In genomic region chr1:24464378-24464770, GRCh38 we compare ENCODE assay signal across 14 cellular contexts. TPM values are rescaled to one million over a fixed set of nuclear protein-coding genes. Genes with fewer than 3 reads are reported as not detected.
DNase-seq lines count a peak whose midpoint lies in the region; ATAC-seq and TF ChIP-seq lines count a peak whose summit lies in the region.
"Had no signal": no experiment of that assay in that cellular context is flagged by ENCODE, and none has a peak within 500 bp of the region (broad histone marks: within the 10 kb centered on the region; RNA-seq: fewer than 3 reads in every experiment).

No MANE protein-coding gene starts in this region.

- no peaks in the 10 kb centered on the region for H3K9me3 Mint-ChIP-seq in activated naive CD8-positive, alpha-beta T cell (ENCODE audit: low read depth)
- H3K9me3 Mint-ChIP-seq in activated naive CD8-positive, alpha-beta T cell treated with anti-CD3 and anti-CD28 coated beads, Interleukin-2, amount 50 U/mL, for 24 hours, result peaks cover 6% of the 10 kb centered on the region

- no peak overlapping the region for H3K4me3 ChIP-seq in SK-N-SH (ENCODE audit: low read depth in 2 of 2, low read length in 1 of 2)
- no peak overlapping the region for H3K4me3 ChIP-seq in iPS DF 6.9 (ENCODE audit: low read length)
- H3K4me3 ChIP-seq in smooth muscle cell, result no peak overlapping the region
- no peak overlapping the region for H3K4me3 ChIP-seq in coronary artery
- H3K4me3 ChIP-seq: adrenal gland, psoas muscle had no signal

- DNase-seq in activated naive CD8-positive, alpha-beta T cell treated with anti-CD3 and anti-CD28 coated beads, Interleukin-2, amount 50 U/mL, for 24 hours, result no peak
- DNase-seq in SK-N-SH (no peak), iPS DF 6.9 (ENCODE audit: low read depth, low spot score) (no peak), smooth muscle cell (lab: John Stamatoyannopoulos, UW; ENCODE audit: unreplicated experiment) (no peak), coronary artery (ENCODE audit: low spot score) (no peak), glomerular visceral epithelial cell (ENCODE audit: extremely low spot score) (no peak), NCI-H187 (lab: John Stamatoyannopoulos, UW) (no peak)
- DNase-seq: adrenal gland, AML-193, kidney, NCI-H1930, psoas muscle had no signal

- H3K4me1 ChIP-seq in SK-N-SH (ENCODE audit: control insufficient read depth in 1 of 2, insufficient read depth in 2 of 2, low read depth in 1 of 2, low read length in 1 of 2) (peaks cover 0 to 12% of the 10 kb centered on the region in 2 experiments; a peak in 1 of 4 replicates), iPS DF 6.9 (ENCODE audit: control insufficient read depth, insufficient read depth, low read length) (peaks cover 3% of the 10 kb centered on the region; the same call in 1 of the 2 replicates), smooth muscle cell (ENCODE audit: low read depth) (peaks cover 15% of the 10 kb centered on the region)
- H3K4me1 ChIP-seq: adrenal gland, psoas muscle had no signal

- H3K4me1 Mint-ChIP-seq in activated naive CD8-positive, alpha-beta T cell (ENCODE audit: low read depth), result peaks cover 40% of the 10 kb centered on the region
- H3K4me1 Mint-ChIP-seq in activated naive CD8-positive, alpha-beta T cell treated with anti-CD3 and anti-CD28 coated beads, Interleukin-2, amount 50 U/mL, for 24 hours, result peaks cover 20% of the 10 kb centered on the region

- H3K27ac Mint-ChIP-seq in activated naive CD8-positive, alpha-beta T cell, result peak overlapping the region; percentile 84
- no peak overlapping the region for H3K27ac Mint-ChIP-seq in activated naive CD8-positive, alpha-beta T cell treated with anti-CD3 and anti-CD28 coated beads, Interleukin-2, amount 50 U/mL, for 24 hours

- TF ChIP-seq EP300 in SK-N-SH (IDR thresholded peaks at IDR 0.05; ENCODE audit: borderline replicate concordance in 1 of 2, low read depth in 1 of 2, low read length in 1 of 2), result no peak

- CTCF ChIA-PET in SK-N-SH (lab: Yijun Ruan, JAX), result interaction anchor here (0.6 to 0.8 kb wide), 2 partner anchors 71 to 467 kb away, joined by 3 read pairs; no protein-coding TSS in a partner anchor

- 61% methylated on average over 4 of the region's 4 CpGs for WGBS in SK-N-SH (ENCODE audit: low lambda C conversion rate)
- no CpG with 5 or more reads among the region's 4 CpGs for WGBS in iPS DF 6.9 (ENCODE audit: insufficient coverage, insufficient read length)
- WGBS in smooth muscle cell (ENCODE audit: low lambda C conversion rate), result 28% methylated on average over 4 of the region's 4 CpGs

- H3K9me3 ChIP-seq in SK-N-SH, result no peaks in the 10 kb centered on the region
- H3K9me3 ChIP-seq in iPS DF 6.9 (ENCODE audit: control insufficient read depth, insufficient read depth, low read length), result no peaks in the 10 kb centered on the region
- H3K9me3 ChIP-seq in smooth muscle cell (replicated peaks; ENCODE audit: low read depth), result no peaks in the 10 kb centered on the region
- H3K9me3 ChIP-seq: adrenal gland, psoas muscle had no signal

- no peak for TF ChIP-seq RAD21 in SK-N-SH (IDR thresholded peaks at IDR 0.05; ENCODE audit: low read length)

- peaks cover 27% of the 10 kb centered on the region for H3K36me3 Mint-ChIP-seq in activated naive CD8-positive, alpha-beta T cell
- peaks cover 49% of the 10 kb centered on the region for H3K36me3 Mint-ChIP-seq in activated naive CD8-positive, alpha-beta T cell treated with anti-CD3 and anti-CD28 coated beads, Interleukin-2, amount 50 U/mL, for 24 hours (ENCODE audit: low read depth)

- H3K9ac ChIP-seq in SK-N-SH (no peak overlapping the region), smooth muscle cell (ENCODE audit: low read depth) (no peak overlapping the region)

- POLR2A ChIA-PET in SK-N-SH (lab: Yijun Ruan, JAX), result no interaction called here

- H3K4me2 ChIP-seq in SK-N-SH, result peak overlapping the region; percentile 19; the same call in 1 of the 2 replicates
- no peak overlapping the region for H3K4me2 ChIP-seq in smooth muscle cell

- no peak for ATAC-seq in activated naive CD8-positive, alpha-beta T cell treated with anti-CD3 and anti-CD28 coated beads, Interleukin-2, amount 50 U/mL, for 24 hours
- ATAC-seq: psoas muscle, Right ventricle myocardium inferior had no signal

- H3K79me2 ChIP-seq in SK-N-SH (ENCODE audit: insufficient read depth) (no peaks in the 10 kb centered on the region), smooth muscle cell (ENCODE audit: low read depth) (no peaks in the 10 kb centered on the region)

- H4K20me1 ChIP-seq in SK-N-SH (ENCODE audit: insufficient read depth), result no peaks in the 10 kb centered on the region
- no peaks in the 10 kb centered on the region for H4K20me1 ChIP-seq in smooth muscle cell (ENCODE audit: low read depth)

- H3K27me3 Mint-ChIP-seq in activated naive CD8-positive, alpha-beta T cell, result no peaks in the 10 kb centered on the region
- H3K27me3 Mint-ChIP-seq in activated naive CD8-positive, alpha-beta T cell treated with anti-CD3 and anti-CD28 coated beads, Interleukin-2, amount 50 U/mL, for 24 hours, result no peaks in the 10 kb centered on the region

- TF ChIP-seq CTCF in SK-N-SH (IDR thresholded peaks at IDR 0.05) (no peak), smooth muscle cell (IDR thresholded peaks at IDR 0.05; ENCODE audit: borderline replicate concordance, insufficient read depth, poor library complexity, severe bottlenecking) (no peak), coronary artery (IDR thresholded peaks at IDR 0.05) (no peak)

- H3K4me3 Mint-ChIP-seq in activated naive CD8-positive, alpha-beta T cell, result no peak overlapping the region
- H3K4me3 Mint-ChIP-seq in activated naive CD8-positive, alpha-beta T cell treated with anti-CD3 and anti-CD28 coated beads, Interleukin-2, amount 50 U/mL, for 24 hours, result no peak overlapping the region

- no peaks in the 10 kb centered on the region for H3K9me2 ChIP-seq in SK-N-SH

- H3K36me3 ChIP-seq in SK-N-SH (replicated peaks in 1 of 2; ENCODE audit: control insufficient read depth in 1 of 2, insufficient read depth in 2 of 2, low read length in 1 of 2) (peaks cover 2 to 13% of the 10 kb centered on the region in 2 experiments), iPS DF 6.9 (ENCODE audit: control insufficient read depth, insufficient read depth, low read length) (peaks cover 2% of the 10 kb centered on the region; the same call in 1 of the 2 replicates), smooth muscle cell (ENCODE audit: low read depth) (no peaks in the 10 kb centered on the region)

- H3K27ac ChIP-seq in SK-N-SH (ENCODE audit: low read depth in 2 of 2, low read length in 1 of 2), result peak overlapping the region in 1 of 2 experiments; percentile 29; a peak in 1 of 4 replicates
- peak overlapping the region; percentile 10 for H3K27ac ChIP-seq in iPS DF 6.9 (ENCODE audit: low read length)
- H3K27ac ChIP-seq in smooth muscle cell (ENCODE audit: low read depth), result no peak overlapping the region
- no peak overlapping the region for H3K27ac ChIP-seq in coronary artery
- H3K27ac ChIP-seq: adrenal gland, psoas muscle had no signal

- H3F3A ChIP-seq in SK-N-SH (replicated peaks; ENCODE audit: insufficient read depth), result no peaks in the 10 kb centered on the region
- no peaks in the 10 kb centered on the region for H3F3A ChIP-seq in smooth muscle cell (ENCODE audit: low read depth)

- H2AFZ ChIP-seq in SK-N-SH (ENCODE audit: low read depth) (no peak overlapping the region), smooth muscle cell (ENCODE audit: low read depth) (no peak overlapping the region)

- H3K27me3 ChIP-seq in SK-N-SH (ENCODE audit: insufficient read depth), result no peaks in the 10 kb centered on the region
- H3K27me3 ChIP-seq in iPS DF 6.9 (ENCODE audit: control insufficient read depth, insufficient read depth, low read length), result no peaks in the 10 kb centered on the region
- no peaks in the 10 kb centered on the region for H3K27me3 ChIP-seq in smooth muscle cell (ENCODE audit: low read depth)
- H3K27me3 ChIP-seq: adrenal gland had no signal

TF ChIP-seq in SK-N-SH, 30 proteins besides CTCF, POLR2A, EP300 and RAD21:
- TF ChIP-seq MEF2A (IDR thresholded peaks at IDR 0.05; ENCODE audit: borderline replicate concordance, low read depth) (no peak), FOSL2 (IDR thresholded peaks at IDR 0.05; ENCODE audit: borderline replicate concordance, low read depth) (peak; percentile 38; the same call in 1 of the 2 replicates)

RNA-seq across cellular contexts. Expression of gene RCAN3, which starts 38.3 kb away (rescaled TPM):
- polyA plus RNA-seq in SK-N-SH (2012; rRNA removed) (4.8 TPM in 2 replicates), smooth muscle cell (4.5 and 5.3 TPM in 2 replicates)
- 6.0 and 6.3 TPM in 2 replicates for polyA plus RNA-seq in SK-N-SH (2012; cell fraction: cytosol; rRNA removed)
- polyA plus RNA-seq in SK-N-SH (2012; cell fraction: nucleus; rRNA removed), result 5.0 and 6.2 TPM in 2 replicates
- 15.7 and 20.0 TPM in 2 replicates for total RNA-seq in smooth muscle cell

RNA-seq across cellular contexts. Expression of gene NIPAL3, which starts 48.8 kb away (rescaled TPM):
- polyA plus RNA-seq in SK-N-SH (2012; rRNA removed) (20.3 and 28.6 TPM in 2 replicates), smooth muscle cell (9.3 and 13.3 TPM in 2 replicates)
- 17.2 and 24.0 TPM in 2 replicates for polyA plus RNA-seq in SK-N-SH (2012; cell fraction: cytosol; rRNA removed)
- 17.4 and 17.9 TPM in 2 replicates for polyA plus RNA-seq in SK-N-SH (2012; cell fraction: nucleus; rRNA removed)
- total RNA-seq in smooth muscle cell, result 17.2 and 22.5 TPM in 2 replicates

RNA-seq across cellular contexts. Expression of gene STPG1, which starts 50.8 kb away (rescaled TPM):
- polyA plus RNA-seq in SK-N-SH (2012; rRNA removed) (8.6 and 8.7 TPM in 2 replicates), smooth muscle cell (4.9 and 7.6 TPM in 2 replicates)
- 6.7 and 8.0 TPM in 2 replicates for polyA plus RNA-seq in SK-N-SH (2012; cell fraction: cytosol; rRNA removed)
- 8.3 and 8.9 TPM in 2 replicates for polyA plus RNA-seq in SK-N-SH (2012; cell fraction: nucleus; rRNA removed)
- 4.2 and 6.8 TPM in 2 replicates for total RNA-seq in smooth muscle cell
